ENCODE assay signal across 8 cellular contexts in the genomic region with DNA sequence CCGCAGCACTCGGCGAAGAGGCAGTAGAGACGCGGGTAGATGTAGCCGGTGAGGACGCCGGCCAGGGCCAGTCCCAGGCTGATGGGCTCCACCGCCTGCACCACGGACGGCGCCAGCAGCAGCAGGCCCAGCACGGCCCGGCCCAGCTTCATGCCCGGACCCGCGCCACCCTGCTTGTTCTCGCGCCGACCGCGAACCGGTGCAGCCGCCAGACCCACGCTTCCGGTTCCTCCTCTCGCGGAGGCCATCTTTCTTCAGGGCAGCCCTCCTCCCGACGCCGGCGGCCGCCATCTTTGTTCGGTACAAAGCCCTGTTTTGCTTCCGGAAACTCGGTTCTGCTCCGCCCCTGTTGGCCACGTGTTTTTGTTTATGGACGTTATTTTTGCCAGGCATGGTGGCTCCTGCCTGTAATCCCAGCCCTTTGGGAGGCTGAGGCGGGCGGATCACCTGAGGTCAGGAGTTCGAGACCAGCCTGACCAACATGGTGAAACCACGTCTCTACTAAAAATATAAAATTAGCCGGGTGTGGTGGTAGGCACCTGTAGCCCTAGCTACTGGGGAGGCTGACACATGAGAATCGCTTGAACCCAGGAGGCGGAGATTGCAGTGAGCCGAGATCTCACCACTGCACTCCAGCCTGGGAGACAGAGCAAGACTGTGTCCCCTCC. TPM values are rescaled to one million over a fixed set of nuclear protein-coding genes. Genes with fewer than 3 reads are reported as not detected.
DNase-seq lines count a peak whose midpoint lies in the region; ATAC-seq, FAIRE-seq and TF ChIP-seq lines count a peak whose summit lies in the region.

A gene with protein sequence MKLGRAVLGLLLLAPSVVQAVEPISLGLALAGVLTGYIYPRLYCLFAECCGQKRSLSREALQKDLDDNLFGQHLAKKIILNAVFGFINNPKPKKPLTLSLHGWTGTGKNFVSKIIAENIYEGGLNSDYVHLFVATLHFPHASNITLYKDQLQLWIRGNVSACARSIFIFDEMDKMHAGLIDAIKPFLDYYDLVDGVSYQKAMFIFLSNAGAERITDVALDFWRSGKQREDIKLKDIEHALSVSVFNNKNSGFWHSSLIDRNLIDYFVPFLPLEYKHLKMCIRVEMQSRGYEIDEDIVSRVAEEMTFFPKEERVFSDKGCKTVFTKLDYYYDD (minus strand): TSS at position 203 of the 668 bp plus-strand sequence. CDS start 51 bp downstream, at position 152.

- no peaks in the 10 kb centered on the region for H4K20me1 ChIP-seq in smooth muscle cell (ENCODE audit: low read depth)

- H3K4me3 ChIP-seq in A549 = peak within 1 kb of the TSS; percentile 88
- H3K4me3 ChIP-seq in WI38 (ENCODE audit: low read depth, low read length) = peak within 1 kb of the TSS; percentile 72
- H3K4me3 ChIP-seq in bronchial epithelial cell (ENCODE audit: low read depth, low read length) = peak within 1 kb of the TSS; percentile 65
- H3K4me3 ChIP-seq in smooth muscle cell = peak within 1 kb of the TSS; percentile 78

- FAIRE-seq in A549 (lab: Jason Lieb, UNC) (no peak), bronchial epithelial cell (lab: Jason Lieb, UNC) (no peak)

- peak; percentile 94 to 96 for ATAC-seq in A549
- peak; percentile 91 for ATAC-seq in GM18868 (IDR thresholded peaks at IDR 0.05; ENCODE audit: unreplicated experiment)
- peak; percentile 87 for ATAC-seq in HG03108 (IDR thresholded peaks at IDR 0.05; ENCODE audit: unreplicated experiment)

- no peaks in the 10 kb centered on the region for H3F3A ChIP-seq in smooth muscle cell (ENCODE audit: low read depth)

- H3K36me3 ChIP-seq in bronchial epithelial cell (ENCODE audit: control insufficient read depth, insufficient read depth, low read length) (peaks cover 19% of the 10 kb centered on the region), smooth muscle cell (ENCODE audit: low read depth) (no peaks in the 10 kb centered on the region)

- no peak for TF ChIP-seq RAD21 in A549 (conservative IDR thresholded peaks at IDR 0.05 in 1 of 2, IDR thresholded peaks at IDR 0.05 in 1 of 2)

- TF ChIP-seq CTCF in A549 (IDR thresholded peaks at IDR 0.05) (no peak), WI38 (IDR thresholded peaks at IDR 0.05; ENCODE audit: low read depth, low read length) (no peak), bronchial epithelial cell (IDR thresholded peaks at IDR 0.05; ENCODE audit: insufficient read depth, low read length, severe bottlenecking) (no peak), smooth muscle cell (IDR thresholded peaks at IDR 0.05; ENCODE audit: borderline replicate concordance, insufficient read depth, poor library complexity, severe bottlenecking) (no peak)

- no peaks in the 10 kb centered on the region for H3K9me3 ChIP-seq in A549
- H3K9me3 ChIP-seq in smooth muscle cell (replicated peaks; ENCODE audit: low read depth) = no peaks in the 10 kb centered on the region

- H3K27me3 ChIP-seq in bronchial epithelial cell (ENCODE audit: control insufficient read depth, insufficient read depth, low read length) (no peaks in the 10 kb centered on the region), smooth muscle cell (ENCODE audit: low read depth) (no peaks in the 10 kb centered on the region)

- DNase-seq in A549 (ENCODE audit: low read depth in 1 of 2, low spot score in 1 of 2) (peak; percentile 88 to 97), NCI-H2227 (lab: John Stamatoyannopoulos, UW; ENCODE audit: unreplicated experiment) (peak; percentile 92), bronchial epithelial cell (ENCODE audit: low read depth) (peak; percentile 84), iPS-NIHi7 (ENCODE audit: extremely low spot score) (peak; percentile 93), smooth muscle cell (lab: John Stamatoyannopoulos, UW; ENCODE audit: unreplicated experiment) (peak; percentile 61)

- peaks cover 19% of the 10 kb centered on the region for H3K79me2 ChIP-seq in smooth muscle cell (ENCODE audit: low read depth)

- H2AFZ ChIP-seq in smooth muscle cell (ENCODE audit: low read depth) = no peak within 1 kb of the TSS

- peaks cover 6% of the 10 kb centered on the region; the same call in 2 of the 3 replicates for H3K4me1 ChIP-seq in A549
- peaks cover 6% of the 10 kb centered on the region for H3K4me1 ChIP-seq in smooth muscle cell (ENCODE audit: low read depth)

- CTCF ChIA-PET in A549 (lab: Yijun Ruan, JAX) = no interaction called here

- peak within 1 kb of the TSS; percentile 73 for H3K9ac ChIP-seq in smooth muscle cell (ENCODE audit: low read depth)

- TF ChIP-seq POLR2A in A549 (IDR thresholded peaks at IDR 0.05; ENCODE audit: low read length) = peak; percentile 95

- no peak for TF ChIP-seq EP300 in A549 (IDR thresholded peaks at IDR 0.05)

- H3K27ac ChIP-seq in A549 (peak within 1 kb of the TSS; percentile 96 to 98), smooth muscle cell (ENCODE audit: low read depth) (no peak within 1 kb of the TSS)

- WGBS in A549 (ENCODE audit: missing lambda C conversion rate) = 1% methylated on average over 39 of the region's 47 CpGs
- 5% methylated on average over 47 of the region's 47 CpGs for WGBS in smooth muscle cell (ENCODE audit: low lambda C conversion rate)

- POLR2A ChIA-PET in A549 (lab: Yijun Ruan, JAX) = interaction anchor here (1.0 kb wide), 1 partner anchor 11 kb away, joined by 3 read pairs; a partner anchor contains a TSS

- H3K4me2 ChIP-seq in A549 = peak within 1 kb of the TSS; percentile 96
- H3K4me2 ChIP-seq in smooth muscle cell = peak within 1 kb of the TSS; percentile 91

TF ChIP-seq in A549, 52 proteins besides CTCF, POLR2A, EP300 and RAD21 (continues in another document):
- TF ChIP-seq, protein P1, sequence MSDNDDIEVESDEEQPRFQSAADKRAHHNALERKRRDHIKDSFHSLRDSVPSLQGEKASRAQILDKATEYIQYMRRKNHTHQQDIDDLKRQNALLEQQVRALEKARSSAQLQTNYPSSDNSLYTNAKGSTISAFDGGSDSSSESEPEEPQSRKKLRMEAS (IDR thresholded peaks at IDR 0.05) = peak; percentile 97
- TF ChIP-seq, protein P2, sequence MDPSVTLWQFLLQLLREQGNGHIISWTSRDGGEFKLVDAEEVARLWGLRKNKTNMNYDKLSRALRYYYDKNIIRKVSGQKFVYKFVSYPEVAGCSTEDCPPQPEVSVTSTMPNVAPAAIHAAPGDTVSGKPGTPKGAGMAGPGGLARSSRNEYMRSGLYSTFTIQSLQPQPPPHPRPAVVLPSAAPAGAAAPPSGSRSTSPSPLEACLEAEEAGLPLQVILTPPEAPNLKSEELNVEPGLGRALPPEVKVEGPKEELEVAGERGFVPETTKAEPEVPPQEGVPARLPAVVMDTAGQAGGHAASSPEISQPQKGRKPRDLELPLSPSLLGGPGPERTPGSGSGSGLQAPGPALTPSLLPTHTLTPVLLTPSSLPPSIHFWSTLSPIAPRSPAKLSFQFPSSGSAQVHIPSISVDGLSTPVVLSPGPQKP (IDR thresholded peaks at IDR 0.05; ENCODE audit: low read depth, low read length) = 0 out of 2 replicates have a peak, but pooled peaks have one; percentile 55
- TF ChIP-seq NPAS2 (CRISPR knock-in tag; IDR thresholded peaks at IDR 0.05; ENCODE audit: borderline replicate concordance) (no peak), EHMT2 (IDR thresholded peaks at IDR 0.05; ENCODE audit: low read depth) (no peak), RFX5 (IDR thresholded peaks at IDR 0.05) (no peak), PHF8 (IDR thresholded peaks at IDR 0.05; ENCODE audit: borderline replicate concordance, low read depth) (peak; percentile 44; the same call in 1 of the 2 replicates), CHD4 (IDR thresholded peaks at IDR 0.05; ENCODE audit: borderline replicate concordance) (peak; percentile 50; the same call in 1 of the 2 replicates), JUN (IDR thresholded peaks at IDR 0.05) (peak; percentile 54 to 88; a peak in 4 of 5 replicates), RCOR1 (IDR thresholded peaks at IDR 0.05; ENCODE audit: low read depth, low read length) (no peak), KDM1A (IDR thresholded peaks at IDR 0.05; ENCODE audit: low read depth) (peak; percentile 57; the same call in 1 of the 2 replicates), ZSCAN20 (CRISPR knock-in tag; IDR thresholded peaks at IDR 0.05) (peak; percentile 72; the same call in 1 of the 2 replicates), NFE2L2 (conservative IDR thresholded peaks at IDR 0.05; ENCODE audit: low read length) (no peak)
- TF ChIP-seq, protein P3, sequence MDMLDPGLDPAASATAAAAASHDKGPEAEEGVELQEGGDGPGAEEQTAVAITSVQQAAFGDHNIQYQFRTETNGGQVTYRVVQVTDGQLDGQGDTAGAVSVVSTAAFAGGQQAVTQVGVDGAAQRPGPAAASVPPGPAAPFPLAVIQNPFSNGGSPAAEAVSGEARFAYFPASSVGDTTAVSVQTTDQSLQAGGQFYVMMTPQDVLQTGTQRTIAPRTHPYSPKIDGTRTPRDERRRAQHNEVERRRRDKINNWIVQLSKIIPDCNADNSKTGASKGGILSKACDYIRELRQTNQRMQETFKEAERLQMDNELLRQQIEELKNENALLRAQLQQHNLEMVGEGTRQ (IDR thresholded peaks at IDR 0.05) = peak; percentile 87
- TF ChIP-seq, protein P4, sequence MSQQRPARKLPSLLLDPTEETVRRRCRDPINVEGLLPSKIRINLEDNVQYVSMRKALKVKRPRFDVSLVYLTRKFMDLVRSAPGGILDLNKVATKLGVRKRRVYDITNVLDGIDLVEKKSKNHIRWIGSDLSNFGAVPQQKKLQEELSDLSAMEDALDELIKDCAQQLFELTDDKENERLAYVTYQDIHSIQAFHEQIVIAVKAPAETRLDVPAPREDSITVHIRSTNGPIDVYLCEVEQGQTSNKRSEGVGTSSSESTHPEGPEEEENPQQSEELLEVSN (IDR thresholded peaks at IDR 0.05; ENCODE audit: borderline replicate concordance, low read depth) = peak; percentile 37; the same call in 1 of the 2 replicates
- TF ChIP-seq, protein P5, sequence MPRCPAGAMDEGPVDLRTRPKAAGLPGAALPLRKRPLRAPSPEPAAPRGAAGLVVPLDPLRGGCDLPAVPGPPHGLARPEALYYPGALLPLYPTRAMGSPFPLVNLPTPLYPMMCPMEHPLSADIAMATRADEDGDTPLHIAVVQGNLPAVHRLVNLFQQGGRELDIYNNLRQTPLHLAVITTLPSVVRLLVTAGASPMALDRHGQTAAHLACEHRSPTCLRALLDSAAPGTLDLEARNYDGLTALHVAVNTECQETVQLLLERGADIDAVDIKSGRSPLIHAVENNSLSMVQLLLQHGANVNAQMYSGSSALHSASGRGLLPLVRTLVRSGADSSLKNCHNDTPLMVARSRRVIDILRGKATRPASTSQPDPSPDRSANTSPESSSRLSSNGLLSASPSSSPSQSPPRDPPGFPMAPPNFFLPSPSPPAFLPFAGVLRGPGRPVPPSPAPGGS (IDR thresholded peaks at IDR 0.05) = 0 out of 3 replicates have a peak, but pooled peaks have one; percentile 57

RNA-seq across cellular contexts. Expression of the gene that starts here (rescaled TPM):
- polyA plus RNA-seq in A549 (2011; rRNA removed) (74.9 and 77.3 TPM in 2 replicates), A549 (2017; fragmentation: RNase III; extraction: RNeasy Plus Mini Kit Qiagen cat#74134 plus additional on column Dnase treatment) (52.3 to 58.7 TPM (median 54.0 TPM) in 3 replicates), smooth muscle cell (38.5 and 43.1 TPM in 2 replicates)
- polyA plus RNA-seq in A549 (2012; cell fraction: cytosol; rRNA removed) = 52.8 and 62.0 TPM in 2 replicates
- polyA plus RNA-seq in A549 (2012; cell fraction: nucleus; rRNA removed) = 42.8 and 52.6 TPM in 2 replicates
- polyA minus RNA-seq in A549 (2011; rRNA and poly(A)+ RNA removed) = 35.7 and 38.4 TPM in 2 replicates
- total RNA-seq in bronchial epithelial cell (12.7 and 19.2 TPM in 2 replicates), smooth muscle cell (38.8 and 46.1 TPM in 2 replicates)
